In genomic region chr2:212109217-212109616, GRCh38 we compare ENCODE assay signal across 20 cellular contexts.
A peak's percentile ranks its signal among the peaks of the same experiment; 100 is the strongest.
DNase-seq lines count a peak whose midpoint lies in the region; ATAC-seq, FAIRE-seq and TF ChIP-seq lines count a peak whose summit lies in the region.
"Had no signal": no experiment of that assay in that cellular context is flagged by ENCODE, and none has a peak within 500 bp of the region (broad histone marks: within the 10 kb centered on the region; RNA-seq: fewer than 3 reads in every experiment).

No MANE protein-coding gene starts in this region.

- TF ChIP-seq POLR2A in endothelial cell of umbilical vein (IDR thresholded peaks at IDR 0.05; ENCODE audit: low read depth, low read length): no peak

- no peaks in the 10 kb centered on the region for H3K9me1 ChIP-seq in endothelial cell of umbilical vein (replicated peaks; ENCODE audit: control insufficient read depth, extremely low read depth, insufficient read depth, low read length)

- BruUV-seq in endothelial cell of umbilical vein (replicated peaks; lab: Mats Ljungman, UMichigan): no TSS peak
- no TSS peak for BruUV-seq in MCF 10A (replicated peaks; lab: Mats Ljungman, UMichigan)

- H3K36me3 ChIP-seq in endothelial cell of umbilical vein (ENCODE audit: control insufficient read depth in 2 of 2, extremely low read depth in 1 of 2, insufficient read depth in 2 of 2, low read length in 2 of 2) (no peaks in the 10 kb centered on the region), upper lobe of right lung (no peaks in the 10 kb centered on the region)

- CTCF ChIA-PET in endothelial cell of umbilical vein (lab: Charles Lee): interaction anchor here (1.0 to 2.1 kb wide), 8 partner anchors 10 to 140 kb away, joined by 4 to 17 read pairs (median 5); no protein-coding TSS in a partner anchor
- CTCF ChIA-PET in MCF 10A (lab: Yijun Ruan, JAX): interaction anchor here (0.6 kb wide), 2 partner anchors 15 to 567 kb away, joined by 3 read pairs; no protein-coding TSS in a partner anchor

- DNase-seq in NCI-H1436 treated with DMSO at 0.1 percent for 48 hours (lab: John Stamatoyannopoulos, UW) (peak; percentile 24), NCI-H1436 (lab: John Stamatoyannopoulos, UW) (no peak), NCI-H2227 treated with DMSO at 0.1 percent for 48 hours (lab: John Stamatoyannopoulos, UW) (peak; percentile 86), endothelial cell of umbilical vein (ENCODE audit: low read depth, low spot score) (no peak), upper lobe of right lung (no peak), MCF 10A (ENCODE audit: unreplicated experiment) (no peak)
- DNase-seq: GDM1, GM23248, NCI-H1105 treated with DMSO at 0.1 percent for 48 hours, NCI-H1930, NCI-H526 treated with DMSO at 0.1 percent for 48 hours had no signal

- intact Hi-C loops in endothelial cell of umbilical vein (cut with micrococcal nuclease): loop anchor here (2.0 kb wide), 1 partner anchor 76 kb away; no protein-coding TSS in a partner anchor
- intact Hi-C loops in upper lobe of right lung (cut with DNase I): no loop called here
- intact Hi-C loops in MCF 10A (cut with micrococcal nuclease): no loop called here

- no peak overlapping the region for H3K27ac Mint-ChIP-seq in MCF 10A (ENCODE audit: low read depth, unreplicated experiment)
- H3K27ac Mint-ChIP-seq: B cell had no signal

- H3K9me3 Mint-ChIP-seq in MCF 10A (ENCODE audit: unreplicated experiment): no peaks in the 10 kb centered on the region

- POLR2A ChIA-PET in endothelial cell of umbilical vein (lab: Charles Lee): no interaction called here
- POLR2A ChIA-PET in MCF 10A (lab: Yijun Ruan, JAX): no interaction called here

- no peak overlapping the region for H3K27ac ChIP-seq in endothelial cell of umbilical vein (ENCODE audit: insufficient read depth, low read depth, low read length)
- no peak overlapping the region for H3K27ac ChIP-seq in upper lobe of right lung
- H3K27ac ChIP-seq: 22Rv1, GM23248, SK-N-MC had no signal

- H3K4me2 ChIP-seq in endothelial cell of umbilical vein (ENCODE audit: insufficient read depth, low read length): peak overlapping the region; percentile 67

- no peaks in the 10 kb centered on the region for H3K9me3 ChIP-seq in endothelial cell of umbilical vein (replicated peaks; ENCODE audit: control insufficient read depth, insufficient read depth, low read length)
- H3K9me3 ChIP-seq in upper lobe of right lung: no peaks in the 10 kb centered on the region

- H3K79me2 ChIP-seq in endothelial cell of umbilical vein (ENCODE audit: control insufficient read depth, insufficient read depth, low read length): no peaks in the 10 kb centered on the region

- H3K4me3 ChIP-seq in endothelial cell of umbilical vein (replicated peaks in 1 of 3; ENCODE audit: insufficient read depth in 1 of 3, low read depth in 1 of 3, low read length in 3 of 3): no peak overlapping the region
- H3K4me3 ChIP-seq in upper lobe of right lung: no peak overlapping the region
- H3K4me3 ChIP-seq: GM23248, K562, SK-N-MC had no signal

- no peak for FAIRE-seq in endothelial cell of umbilical vein (lab: Jason Lieb, UNC)
- FAIRE-seq: GM19239, K562 had no signal

- peaks cover 66% of the 10 kb centered on the region for H3K27me3 Mint-ChIP-seq in MCF 10A (ENCODE audit: insufficient read depth, unreplicated experiment)
- H3K27me3 Mint-ChIP-seq: B cell had no signal

- no peaks in the 10 kb centered on the region for H4K20me1 ChIP-seq in endothelial cell of umbilical vein (replicated peaks; ENCODE audit: control insufficient read depth, extremely low read depth, insufficient read depth, low read length)

- no peaks in the 10 kb centered on the region for H3K36me3 Mint-ChIP-seq in MCF 10A (ENCODE audit: insufficient read depth, unreplicated experiment)

- no peaks in the 10 kb centered on the region for H3K27me3 ChIP-seq in endothelial cell of umbilical vein (ENCODE audit: control insufficient read depth in 2 of 2, insufficient read depth in 2 of 2, low read length in 2 of 2)
- H3K27me3 ChIP-seq in upper lobe of right lung: no peaks in the 10 kb centered on the region

- dilution Hi-C loops in endothelial cell of umbilical vein (cut with MboI; ENCODE audit: extremely low pct_ligation_motif_present, low sequenced_read_pairs): no loop called here

- peaks cover 26% of the 10 kb centered on the region for H3K4me1 ChIP-seq in endothelial cell of umbilical vein (ENCODE audit: control insufficient read depth, extremely low read depth, insufficient read depth, low read length)
- H3K4me1 ChIP-seq in upper lobe of right lung: no peaks in the 10 kb centered on the region

- peak; percentile 76 for ATAC-seq in upper lobe of right lung
- ATAC-seq in HG03139 (IDR thresholded peaks at IDR 0.05; ENCODE audit: unreplicated experiment): no peak
- ATAC-seq in GM21529 (IDR thresholded peaks at IDR 0.05; ENCODE audit: unreplicated experiment): no peak
- ATAC-seq: HCT116, K562, Panc1 had no signal

- no peaks in the 10 kb centered on the region for H3K4me1 Mint-ChIP-seq in MCF 10A (ENCODE audit: insufficient read depth, unreplicated experiment)
- H3K4me1 Mint-ChIP-seq: B cell had no signal

- no peak for TF ChIP-seq CTCF in endothelial cell of umbilical vein (IDR thresholded peaks at IDR 0.05; ENCODE audit: extremely low read depth in 1 of 2, insufficient read depth in 1 of 2, low read depth in 1 of 2, low read length in 2 of 2)
- no peak for TF ChIP-seq CTCF in upper lobe of right lung (IDR thresholded peaks at IDR 0.05)
- TF ChIP-seq CTCF in MCF 10A (IDR thresholded peaks at IDR 0.05; ENCODE audit: unreplicated experiment): no peak

- H3K9ac ChIP-seq in endothelial cell of umbilical vein (replicated peaks; ENCODE audit: extremely low read depth, insufficient read depth, low read length): no peak overlapping the region
- H3K9ac ChIP-seq: GM23248 had no signal

- H2AFZ ChIP-seq in endothelial cell of umbilical vein (ENCODE audit: low read depth, low read length): peak overlapping the region; percentile 38
- H2AFZ ChIP-seq: GM23248 had no signal

- H3K4me3 Mint-ChIP-seq in MCF 10A (ENCODE audit: unreplicated experiment): no peak overlapping the region
- H3K4me3 Mint-ChIP-seq: B cell had no signal

TF ChIP-seq in endothelial cell of umbilical vein, 7 proteins besides CTCF, POLR2A, EP300 and RAD21:
- TF ChIP-seq GATA2 (IDR thresholded peaks at IDR 0.05; ENCODE audit: insufficient read depth, insufficient read length, low read depth, low read length) (no peak), POLR2AphosphoS5 (IDR thresholded peaks at IDR 0.05; ENCODE audit: insufficient read depth, low read depth, low read length) (no peak), MYC (IDR thresholded peaks at IDR 0.05; ENCODE audit: low read depth, low read length) (no peak), FOS (IDR thresholded peaks at IDR 0.05; ENCODE audit: borderline replicate concordance, insufficient read depth, low read length) (no peak), EZH2 (IDR thresholded peaks at IDR 0.05; ENCODE audit: borderline replicate concordance, low read depth, low read length, severe bottlenecking) (no peak), JUN (IDR thresholded peaks at IDR 0.05; ENCODE audit: borderline replicate concordance, insufficient read depth, insufficient read length, low read depth) (no peak)
- TF ChIP-seq, protein P1, sequence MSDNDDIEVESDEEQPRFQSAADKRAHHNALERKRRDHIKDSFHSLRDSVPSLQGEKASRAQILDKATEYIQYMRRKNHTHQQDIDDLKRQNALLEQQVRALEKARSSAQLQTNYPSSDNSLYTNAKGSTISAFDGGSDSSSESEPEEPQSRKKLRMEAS (IDR thresholded peaks at IDR 0.05; ENCODE audit: insufficient read depth, insufficient read length): no peak
TF ChIP-seq in endothelial cell of umbilical vein: peak in this region for 0.

Comparison
In these comparisons a context has a peak if more than half of its experiments do, and no peak if none do; other contexts are left out.
1. DNase-seq: peak in NCI-H1436 treated with DMSO at 0.1 percent for 48 hours (single experiment) and NCI-H2227 treated with DMSO at 0.1 percent for 48 hours (single experiment); none in NCI-H1436 (single experiment), endothelial cell of umbilical vein (single experiment), upper lobe of right lung (single experiment) and MCF 10A (single experiment).